ENCODE assay signal across 9 cellular contexts in the genomic region with DNA sequence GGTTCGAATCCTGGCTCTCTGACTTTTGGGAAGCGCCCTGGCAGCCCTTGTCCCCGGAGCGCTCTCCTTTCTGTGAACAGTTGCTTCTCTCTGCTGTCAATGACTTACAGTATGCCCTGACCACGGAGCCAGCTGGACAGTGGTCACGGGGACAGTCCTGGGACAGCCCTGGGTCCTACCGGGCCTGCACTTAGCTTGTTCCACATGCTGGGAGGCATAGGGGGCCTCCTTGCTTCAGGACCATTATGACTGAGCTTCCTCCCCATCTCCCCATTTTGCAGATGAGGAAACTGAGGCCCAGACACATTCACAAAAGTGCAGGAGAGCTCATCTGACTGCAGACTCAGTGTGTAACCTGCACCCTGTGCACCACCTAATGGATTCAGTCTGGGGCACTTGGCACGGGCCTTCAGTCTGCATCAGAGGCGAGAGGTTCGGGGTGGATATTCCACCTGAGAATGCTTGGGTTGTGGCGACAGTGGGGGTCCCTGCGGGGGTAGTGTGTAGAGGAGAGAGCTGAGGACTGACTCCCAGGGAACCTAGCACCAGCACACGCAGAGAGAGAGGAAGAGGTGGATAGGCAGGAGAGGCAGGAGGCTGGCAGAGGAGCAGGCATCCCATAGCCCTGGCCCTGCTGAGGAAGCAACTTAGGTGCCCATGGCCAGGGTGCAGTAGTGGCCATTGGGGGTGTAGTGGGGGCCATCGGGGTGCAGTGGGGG. TPM values are rescaled to one million over a fixed set of nuclear protein-coding genes. Genes with fewer than 3 reads are reported as not detected.
DNase-seq lines count a peak whose midpoint lies in the region; ATAC-seq and TF ChIP-seq lines count a peak whose summit lies in the region.
"Had no signal": no experiment of that assay in that cellular context is flagged by ENCODE, and none has a peak within 500 bp of the region (broad histone marks: within the 10 kb centered on the region; RNA-seq: fewer than 3 reads in every experiment).

No MANE protein-coding gene starts in this region.

- peak overlapping the region; percentile 31 for H3K4me3 Mint-ChIP-seq in T-helper 1 cell treated with Interleukin-12 subunit alpha and Interleukin-12 subunit beta and Interleukin-4 antibody, amounts not matched to agents 30 μg/mL and 1 μg/mL, for 36 hours
- peak overlapping the region; percentile 27 for H3K4me3 Mint-ChIP-seq in central memory CD8-positive, alpha-beta T cell

- H3K27ac Mint-ChIP-seq in T-helper 1 cell treated with Interleukin-12 subunit alpha and Interleukin-12 subunit beta and Interleukin-4 antibody, amounts not matched to agents 30 μg/mL and 1 μg/mL, for 36 hours: no peak overlapping the region
- no peak overlapping the region for H3K27ac Mint-ChIP-seq in central memory CD8-positive, alpha-beta T cell (ENCODE audit: low read depth)

- H2BK120ac ChIP-seq in mesendoderm (ENCODE audit: low read depth, low read length): no peak overlapping the region

- H3K4me3 ChIP-seq in mesendoderm (ENCODE audit: low read length) (peak overlapping the region; percentile 34), subcutaneous abdominal adipose tissue (ENCODE audit: low read depth in 1 of 5, low read length in 5 of 5) (peak overlapping the region in 4 of 5 donors; percentile 70 to 78 (median 74))

- H4K8ac ChIP-seq in mesendoderm (ENCODE audit: low read depth, low read length): no peak overlapping the region

- no peaks in the 10 kb centered on the region for H3K9me3 ChIP-seq in subcutaneous abdominal adipose tissue (ENCODE audit: control insufficient read depth in 5 of 5, low read length in 5 of 5)

- H3K4me2 ChIP-seq in mesendoderm (ENCODE audit: low read length): peak overlapping the region; percentile 20

- H3K36me3 ChIP-seq in mesendoderm (ENCODE audit: control insufficient read depth, insufficient read depth, low read length): no peaks in the 10 kb centered on the region
- no peaks in the 10 kb centered on the region for H3K36me3 ChIP-seq in subcutaneous abdominal adipose tissue (ENCODE audit: control insufficient read depth in 5 of 5, insufficient read depth in 5 of 5, low read length in 5 of 5)

- no CpG with 5 or more reads among the region's 14 CpGs for WGBS in mesendoderm (ENCODE audit: extremely low coverage, insufficient coverage, low lambda C conversion rate)

- H3K27me3 ChIP-seq in mesendoderm (ENCODE audit: insufficient read depth, low read length, poor library complexity) (no peaks in the 10 kb centered on the region), subcutaneous abdominal adipose tissue (ENCODE audit: control insufficient read depth in 5 of 5, insufficient read depth in 4 of 5, low read length in 5 of 5) (no peaks in the 10 kb centered on the region), foreskin keratinocyte (no peaks in the 10 kb centered on the region)

- H3K36me3 Mint-ChIP-seq in T-helper 1 cell treated with Interleukin-12 subunit alpha and Interleukin-12 subunit beta and Interleukin-4 antibody, amounts not matched to agents 30 μg/mL and 1 μg/mL, for 36 hours (ENCODE audit: low read depth): no peaks in the 10 kb centered on the region
- no peaks in the 10 kb centered on the region for H3K36me3 Mint-ChIP-seq in central memory CD8-positive, alpha-beta T cell (ENCODE audit: insufficient read depth)

- H3K56ac ChIP-seq in mesendoderm (ENCODE audit: low read length): peak overlapping the region; percentile 91

- H3K9ac ChIP-seq in mesendoderm (ENCODE audit: low read length) (peak overlapping the region; percentile 86), subcutaneous abdominal adipose tissue (ENCODE audit: low read length in 5 of 5) (peak overlapping the region in 3 of 5 donors; percentile 68 to 73 (median 69))

- no peaks in the 10 kb centered on the region for H3K9me3 Mint-ChIP-seq in T-helper 1 cell treated with Interleukin-12 subunit alpha and Interleukin-12 subunit beta and Interleukin-4 antibody, amounts not matched to agents 30 μg/mL and 1 μg/mL, for 36 hours
- H3K9me3 Mint-ChIP-seq in central memory CD8-positive, alpha-beta T cell: peaks cover 13% of the 10 kb centered on the region

- H3K4me1 ChIP-seq in mesendoderm (ENCODE audit: control insufficient read depth, low read depth, low read length) (peaks cover 8% of the 10 kb centered on the region), subcutaneous abdominal adipose tissue (ENCODE audit: control insufficient read depth in 5 of 5, insufficient read depth in 5 of 5, low read length in 5 of 5) (peaks cover 8 to 45% (median 39%) of the 10 kb centered on the region in 5 donors), foreskin keratinocyte (peaks cover 16% of the 10 kb centered on the region)

- H3K79me1 ChIP-seq in mesendoderm (ENCODE audit: low read length): peaks cover 42% of the 10 kb centered on the region

- no peaks in the 10 kb centered on the region for H3K4me1 Mint-ChIP-seq in T-helper 1 cell treated with Interleukin-12 subunit alpha and Interleukin-12 subunit beta and Interleukin-4 antibody, amounts not matched to agents 30 μg/mL and 1 μg/mL, for 36 hours (ENCODE audit: low read depth)
- H3K4me1 Mint-ChIP-seq in central memory CD8-positive, alpha-beta T cell: no peaks in the 10 kb centered on the region

- no peak overlapping the region for H2BK15ac ChIP-seq in mesendoderm (replicated peaks; ENCODE audit: low read depth)

- H3K79me2 ChIP-seq in mesendoderm (ENCODE audit: control insufficient read depth, insufficient read depth, low read length): peaks cover 50% of the 10 kb centered on the region

- TF ChIP-seq CTCF in foreskin keratinocyte (conservative IDR thresholded peaks at IDR 0.05): no peak

- no peak for ATAC-seq in central memory CD8-positive, alpha-beta T cell (replicated peaks; ENCODE audit: extremely low read depth, poor library complexity, severe bottlenecking)
- no peak for ATAC-seq in foreskin keratinocyte

- H3K18ac ChIP-seq in mesendoderm (ENCODE audit: low read length): peak overlapping the region; percentile 98

- peak overlapping the region; percentile 83 for H3K23ac ChIP-seq in mesendoderm (ENCODE audit: low read length)

- DNase-seq in T-helper 1 cell (no peak), mesendoderm (no peak), AG08396 (ENCODE audit: low spot score) (no peak), foreskin keratinocyte (no peak), EL (no peak)
- no peak for DNase-seq in central memory CD8-positive, alpha-beta T cell (ENCODE audit: low spot score in 2 of 2)
- DNase-seq: 8988T had no signal

- H4K5ac ChIP-seq in mesendoderm (ENCODE audit: low read length): no peak overlapping the region

- no peak overlapping the region for H2BK5ac ChIP-seq in mesendoderm (ENCODE audit: low read length)

- peaks cover 20% of the 10 kb centered on the region for H3K27me3 Mint-ChIP-seq in T-helper 1 cell treated with Interleukin-12 subunit alpha and Interleukin-12 subunit beta and Interleukin-4 antibody, amounts not matched to agents 30 μg/mL and 1 μg/mL, for 36 hours (ENCODE audit: low read depth)
- H3K27me3 Mint-ChIP-seq in central memory CD8-positive, alpha-beta T cell: peaks cover 25% of the 10 kb centered on the region

- H3K4ac ChIP-seq in mesendoderm (ENCODE audit: low read depth, low read length): peak overlapping the region; percentile 96

- H3K27ac ChIP-seq in mesendoderm (ENCODE audit: low read depth, low read length) (no peak overlapping the region), subcutaneous abdominal adipose tissue (ENCODE audit: low read depth, low read length) (peak overlapping the region; percentile 46), foreskin keratinocyte (no peak overlapping the region)

- H2AK5ac ChIP-seq in mesendoderm (ENCODE audit: low read length): no peak overlapping the region

RNA-seq across cellular contexts. Expression of a gene that starts 1.6 kb away (rescaled TPM):
- 21.8 TPM for polyA plus RNA-seq in mesendoderm (2013, experiment 1 of 2)
- polyA plus RNA-seq in mesendoderm (2013, experiment 2 of 2): 22.3 TPM
- 48.4 and 56.5 TPM in 2 replicates for total RNA-seq in foreskin keratinocyte
- 10.4 and 12.0 TPM in 2 replicates for polyA plus RNA-seq in foreskin keratinocyte
